Comparison of ENCODE assay signal across 13 cellular contexts in the genomic region with DNA sequence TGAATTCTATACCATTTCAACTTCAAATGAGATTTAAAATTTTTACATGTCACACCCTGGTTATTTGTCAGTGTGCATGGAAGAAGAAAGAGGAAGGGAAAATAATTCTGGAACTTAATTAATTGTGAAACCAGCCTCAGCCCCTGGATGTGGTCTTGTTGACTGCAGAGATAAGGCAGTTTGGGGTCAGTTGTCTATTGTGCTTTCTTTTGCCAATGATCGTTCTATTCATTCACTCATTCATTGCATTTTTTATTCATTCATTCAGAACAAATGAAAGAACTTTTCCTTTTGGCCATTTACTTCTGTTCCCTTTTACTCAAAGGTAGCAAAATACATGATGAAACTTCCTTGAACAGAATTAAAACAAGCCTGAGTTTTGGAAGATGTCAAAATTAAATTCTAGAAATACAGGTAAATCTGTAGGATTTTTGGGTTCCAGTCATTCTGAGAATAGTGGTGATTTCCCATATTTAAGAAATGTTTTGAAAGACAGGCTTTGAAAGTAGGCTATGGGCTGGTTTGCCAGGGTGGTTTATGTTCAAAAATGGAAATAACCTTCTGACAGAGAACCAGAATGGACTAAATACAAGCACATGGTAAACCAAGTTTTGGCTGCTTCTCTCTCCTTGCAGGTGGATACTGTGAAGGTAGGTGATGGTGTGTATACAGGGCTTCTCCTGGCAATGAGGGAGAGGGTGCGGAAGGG. TPM values are rescaled to one million over a fixed set of nuclear protein-coding genes. Genes with fewer than 3 reads are reported as not detected.
DNase-seq lines count a peak whose midpoint lies in the region; ATAC-seq and TF ChIP-seq lines count a peak whose summit lies in the region.
"Had no signal": no experiment of that assay in that cellular context is flagged by ENCODE, and none has a peak within 500 bp of the region (broad histone marks: within the 10 kb centered on the region; RNA-seq: fewer than 3 reads in every experiment).

No MANE protein-coding gene starts in this region.

- ATAC-seq in left cardiac atrium (no peak), HG02571 (IDR thresholded peaks at IDR 0.05; ENCODE audit: unreplicated experiment) (peak; percentile 69), HG03439 (IDR thresholded peaks at IDR 0.05; ENCODE audit: unreplicated experiment) (peak; percentile 69), sciatic nerve (no peak)
- ATAC-seq: activated CD8-positive, alpha-beta T cell treated with anti-CD3 and anti-CD28 coated beads, Interleukin-2, amount 10 ng/mL, durations not matched to agents 7 days and 5 days had no signal

- H3K9me3 ChIP-seq in left ventricle myocardium inferior (replicated peaks) (no peaks in the 10 kb centered on the region), tibial artery (no peaks in the 10 kb centered on the region)
- H3K9me3 ChIP-seq: transverse colon had no signal

- no peak for DNase-seq in left ventricle myocardium inferior
- DNase-seq in left cardiac atrium = no peak
- DNase-seq in tibial artery = no peak
- no peak for DNase-seq in AG08395 (ENCODE audit: low spot score)
- DNase-seq in sciatic nerve (ENCODE audit: low spot score) = no peak
- DNase-seq in NCI-H1436 (lab: John Stamatoyannopoulos, UW) = no peak
- DNase-seq: activated CD8-positive, alpha-beta T cell treated with anti-CD3 and anti-CD28 coated beads, Interleukin-2, amount 10 ng/mL, durations not matched to agents 7 days and 5 days; cerebellar nuclear complex; Kasumi-1; transverse colon had no signal

- H3K27me3 ChIP-seq in left ventricle myocardium inferior (ENCODE audit: low read depth) = no peaks in the 10 kb centered on the region
- H3K27me3 ChIP-seq in tibial artery = no peaks in the 10 kb centered on the region
- H3K27me3 ChIP-seq: transverse colon had no signal

- peak overlapping the region; percentile 84 for H3K27ac ChIP-seq in left ventricle myocardium inferior (replicated peaks)
- H3K27ac ChIP-seq in tibial artery = peak overlapping the region; percentile 62 to 63
- H3K27ac ChIP-seq: transverse colon had no signal

- intact Hi-C loops in left ventricle myocardium inferior (cut with micrococcal nuclease) (no loop called here), left cardiac atrium (cut with DNase I) (no loop called here), tibial artery (cut with DNase I; ENCODE audit: low total_unique reads) (no loop called here), sciatic nerve (cut with DNase I) (no loop called here)

- TF ChIP-seq CTCF in left ventricle myocardium inferior (IDR thresholded peaks at IDR 0.05; ENCODE audit: borderline replicate concordance) (no peak), tibial artery (IDR thresholded peaks at IDR 0.05) (no peak)

- H3K36me3 ChIP-seq in left ventricle myocardium inferior (no peaks in the 10 kb centered on the region), tibial artery (no peaks in the 10 kb centered on the region)
- H3K36me3 ChIP-seq: transverse colon had no signal

- H3K4me1 ChIP-seq in left ventricle myocardium inferior = peaks cover 52% of the 10 kb centered on the region
- peaks cover 0 to 92% (median 39%) of the 10 kb centered on the region in 4 donors for H3K4me1 ChIP-seq in tibial artery

- H3K4me3 ChIP-seq in left ventricle myocardium inferior (no peak overlapping the region), tibial artery (no peak overlapping the region)
- H3K4me3 ChIP-seq: transverse colon had no signal

RNA-seq across cellular contexts. Expression of a gene that starts 35.7 kb away (rescaled TPM):
- total RNA-seq in left ventricle myocardium inferior = 90.7 TPM
- 10 to 100 TPM; 89.1 to 91.8 TPM for total RNA-seq in left cardiac atrium
- 9.1 TPM for total RNA-seq in sciatic nerve
- total RNA-seq: activated CD8-positive, alpha-beta T cell treated with anti-CD3 and anti-CD28 coated beads, Interleukin-2, amount 10 ng/mL, durations not matched to agents 7 days and 5 days; activated naive CD4-positive, alpha-beta T cell treated with anti-CD3 and anti-CD28 coated beads, Interleukin-2, amount 50 U/mL, for 72 hours had no signal

Comparison
In these comparisons a context has a peak if more than half of its experiments do, and no peak if none do; other contexts are left out.
1. ATAC-seq: peak in HG02571 (single experiment) and HG03439 (single experiment); none in left cardiac atrium (0 of 2) and sciatic nerve (single experiment).